19 cellular contexts compared by ENCODE assay signal in the genomic region with DNA sequence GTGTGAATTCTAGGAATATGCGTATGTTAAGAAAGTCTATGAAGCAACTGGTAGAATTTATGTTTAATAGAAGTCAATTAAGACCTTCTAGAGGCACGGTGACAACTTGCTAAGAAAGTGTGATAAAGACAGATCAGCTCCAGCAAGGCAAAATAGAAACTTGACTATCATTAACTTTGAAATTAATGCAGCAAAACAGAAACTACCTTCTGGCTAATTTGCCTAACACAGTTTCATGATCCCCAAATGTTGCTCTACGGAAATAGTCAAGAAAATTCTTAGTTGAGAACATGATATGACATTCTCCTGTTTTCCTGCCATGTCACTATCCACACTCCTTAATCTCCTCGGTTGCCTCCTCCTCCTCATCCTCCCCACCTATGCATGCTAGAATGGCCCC. TPM values are rescaled to one million over a fixed set of nuclear protein-coding genes. Genes with fewer than 3 reads are reported as not detected.
A peak's percentile ranks its signal among the peaks of the same experiment; 100 is the strongest.
DNase-seq lines count a peak whose midpoint lies in the region; ATAC-seq, FAIRE-seq and TF ChIP-seq lines count a peak whose summit lies in the region.
"Had no signal": no experiment of that assay in that cellular context is flagged by ENCODE, and none has a peak within 500 bp of the region (broad histone marks: within the 10 kb centered on the region; RNA-seq: fewer than 3 reads in every experiment).

No MANE protein-coding gene starts in this region.

- H3K36me3 Mint-ChIP-seq in stimulated activated naive B cell treated with anti-CD40 and anti-IgM and Interleukin-4, amounts not matched to agents 10 μg/mL and 1 μg/mL and 100 μg/mL, for 72 hours: peaks cover 18 to 20% of the 10 kb centered on the region in 2 donors
- H3K36me3 Mint-ChIP-seq in natural killer cell treated with Interleukin-12 subunit alpha and Interleukin-12 subunit beta and Interleukin-15 and Interleukin-18, amount 100 ng/mL, for 72 hours: no peaks in the 10 kb centered on the region
- H3K36me3 Mint-ChIP-seq: naive thymus-derived CD4-positive, alpha-beta T cell had no signal

- TF ChIP-seq CTCF in HepG2 (CRISPR knock-in tag; IDR thresholded peaks at IDR 0.05) (no peak), right lobe of liver (IDR thresholded peaks at IDR 0.05) (no peak)

- in situ Hi-C loops in HepG2 (cut with HindIII; ENCODE audit: extremely low pct_ligation_motif_present, low pct_unique_long_range_greater_than_20kb): no loop called here

- no peaks in the 10 kb centered on the region for H3K9me2 ChIP-seq in Karpas-422 (replicated peaks; ENCODE audit: insufficient read depth, low read length)

- H3K4me1 Mint-ChIP-seq in stimulated activated naive B cell treated with anti-CD40 and anti-IgM and Interleukin-4, amounts not matched to agents 10 μg/mL and 1 μg/mL and 100 μg/mL, for 72 hours: peaks cover 35 to 55% of the 10 kb centered on the region in 2 donors
- peaks cover 10 to 11% of the 10 kb centered on the region in 2 donors for H3K4me1 Mint-ChIP-seq in natural killer cell treated with Interleukin-12 subunit alpha and Interleukin-12 subunit beta and Interleukin-15 and Interleukin-18, amount 100 ng/mL, for 72 hours (ENCODE audit: low read depth in 2 of 2)

- H3K9ac ChIP-seq in HepG2 (ENCODE audit: insufficient read depth, low read depth, low read length): no peak overlapping the region
- H3K9ac ChIP-seq in Karpas-422 (ENCODE audit: low read length): no peak overlapping the region

- H2AFZ ChIP-seq in HepG2 (ENCODE audit: low read length): no peak overlapping the region
- H2AFZ ChIP-seq in Karpas-422 (ENCODE audit: low read length): no peak overlapping the region

- ATAC-seq in HepG2: no peak
- ATAC-seq in right lobe of liver: no peak
- ATAC-seq in GM21723 (IDR thresholded peaks at IDR 0.05; ENCODE audit: unreplicated experiment): peak; percentile 22
- no peak for ATAC-seq in stimulated activated naive B cell treated with anti-CD40 and anti-IgM and Interleukin-4, amounts not matched to agents 10 μg/mL and 1 μg/mL and 100 μg/mL, for 72 hours (replicated peaks)
- no peak for ATAC-seq in natural killer cell treated with Interleukin-12 subunit alpha and Interleukin-12 subunit beta and Interleukin-15 and Interleukin-18, amount 100 ng/mL, for 72 hours
- ATAC-seq: activated naive CD8-positive, alpha-beta T cell treated with anti-CD3 and anti-CD28 coated beads, Interleukin-2, amount 50 U/mL, for 24 hours; K562; naive thymus-derived CD4-positive, alpha-beta T cell; psoas muscle had no signal

- DNase-seq in HepG2 (ENCODE audit: low spot score) (no peak), right lobe of liver (no peak), Karpas-422 (peak; percentile 52), occipital lobe (lab: John Stamatoyannopoulos, UW) (no peak), DMS153 treated with DMSO at 0.1 percent for 48 hours (lab: John Stamatoyannopoulos, UW; ENCODE audit: unreplicated experiment) (no peak)
- DNase-seq in stimulated activated naive B cell treated with anti-CD40 and anti-IgM and Interleukin-4, amounts not matched to agents 10 μg/mL and 1 μg/mL and 100 μg/mL, for 72 hours: no peak
- no peak for DNase-seq in natural killer cell treated with Interleukin-12 subunit alpha and Interleukin-12 subunit beta and Interleukin-15 and Interleukin-18, amount 100 ng/mL, for 72 hours (ENCODE audit: low spot score)
- DNase-seq: 8988T; activated CD4-positive, alpha-beta T cell treated with anti-CD3 and anti-CD28 coated beads, Interleukin-2, amount 50 U/mL, for 48 hours; activated naive CD8-positive, alpha-beta T cell treated with anti-CD3 and anti-CD28 coated beads, Interleukin-2, amount 50 U/mL, for 24 hours; activated T-cell treated with anti-CD3 and anti-CD28 coated beads, Interleukin-2, amount 50 U/mL, for 48 hours; foreskin fibroblast; naive thymus-derived CD4-positive, alpha-beta T cell; NCI-H2227 treated with DMSO at 0.1 percent for 48 hours; psoas muscle had no signal

- H3K4me1 ChIP-seq in HepG2 (ENCODE audit: insufficient read depth, low read length): peaks cover 37% of the 10 kb centered on the region
- H3K4me1 ChIP-seq in right lobe of liver: peaks cover 0 to 15% (median 6%) of the 10 kb centered on the region in 4 donors
- peaks cover 47% of the 10 kb centered on the region for H3K4me1 ChIP-seq in Karpas-422 (ENCODE audit: low read length)

- H3K4me3 ChIP-seq in HepG2 (replicated peaks in 1 of 3; ENCODE audit: insufficient read depth in 1 of 3, low read depth in 2 of 3, low read length in 3 of 3) (no peak overlapping the region), right lobe of liver (no peak overlapping the region), Karpas-422 (ENCODE audit: low read length) (peak overlapping the region; percentile 34; the same call in 1 of the 2 replicates)
- H3K4me3 ChIP-seq: K562, psoas muscle, SJSA1 had no signal

- TF ChIP-seq EP300 in HepG2 (IDR thresholded peaks at IDR 0.05; ENCODE audit: low read depth in 2 of 2, low read length in 2 of 2) (no peak), HepG2 (CRISPR knock-in tag; IDR thresholded peaks at IDR 0.05; ENCODE audit: borderline replicate concordance) (no peak)

- H4K20me1 ChIP-seq in HepG2 (ENCODE audit: insufficient read depth, low read length) (peaks cover 13% of the 10 kb centered on the region; the same call in 1 of the 2 replicates), Karpas-422 (ENCODE audit: insufficient read depth, low read depth, low read length) (peaks cover 24% of the 10 kb centered on the region; the same call in 1 of the 2 replicates)

- TF ChIP-seq POLR2A in HepG2 (IDR thresholded peaks at IDR 0.05; ENCODE audit: insufficient read depth in 1 of 2, low read depth in 2 of 2, low read length in 2 of 2) (0 out of 4 replicates have a peak, but pooled peaks of 1 of the 2 experiments have one; percentile 26), right lobe of liver (IDR thresholded peaks at IDR 0.05) (no peak)

- H3K9me3 Mint-ChIP-seq in stimulated activated naive B cell treated with anti-CD40 and anti-IgM and Interleukin-4, amounts not matched to agents 10 μg/mL and 1 μg/mL and 100 μg/mL, for 72 hours: peaks cover 5 to 13% of the 10 kb centered on the region in 2 donors
- H3K9me3 Mint-ChIP-seq in natural killer cell treated with Interleukin-12 subunit alpha and Interleukin-12 subunit beta and Interleukin-15 and Interleukin-18, amount 100 ng/mL, for 72 hours: no peaks in the 10 kb centered on the region
- H3K9me3 Mint-ChIP-seq: activated naive CD8-positive, alpha-beta T cell treated with anti-CD3 and anti-CD28 coated beads, Interleukin-2, amount 50 U/mL, for 24 hours had no signal

- CTCF ChIA-PET in HepG2 (lab: Yijun Ruan, JAX; ENCODE audit: low intra/inter-chr PET ratio, low total read pairs): no interaction called here

- H3K79me2 ChIP-seq in HepG2 (ENCODE audit: insufficient read depth, low read length) (peaks cover 75% of the 10 kb centered on the region), Karpas-422 (ENCODE audit: low read length) (no peaks in the 10 kb centered on the region)

- H3K27me3 Mint-ChIP-seq in stimulated activated naive B cell treated with anti-CD40 and anti-IgM and Interleukin-4, amounts not matched to agents 10 μg/mL and 1 μg/mL and 100 μg/mL, for 72 hours: no peaks in the 10 kb centered on the region
- H3K27me3 Mint-ChIP-seq in natural killer cell treated with Interleukin-12 subunit alpha and Interleukin-12 subunit beta and Interleukin-15 and Interleukin-18, amount 100 ng/mL, for 72 hours: peaks cover 32 to 47% of the 10 kb centered on the region in 2 donors

- H3K4me3 Mint-ChIP-seq in stimulated activated naive B cell treated with anti-CD40 and anti-IgM and Interleukin-4, amounts not matched to agents 10 μg/mL and 1 μg/mL and 100 μg/mL, for 72 hours: peak overlapping the region; percentile 5 to 37
- H3K4me3 Mint-ChIP-seq in natural killer cell treated with Interleukin-12 subunit alpha and Interleukin-12 subunit beta and Interleukin-15 and Interleukin-18, amount 100 ng/mL, for 72 hours: no peak overlapping the region
- H3K4me3 Mint-ChIP-seq: activated naive CD8-positive, alpha-beta T cell treated with anti-CD3 and anti-CD28 coated beads, Interleukin-2, amount 50 U/mL, for 24 hours; naive thymus-derived CD4-positive, alpha-beta T cell had no signal

- intact Hi-C loops in HepG2 (cut with micrococcal nuclease; ENCODE audit: unreplicated experiment) (loop anchor here (5.0 kb wide), 1 partner anchor 154 kb away; no protein-coding TSS in a partner anchor), right lobe of liver (cut with DNase I) (no loop called here)

- 96% methylated on average over 4 of the region's 4 CpGs for WGBS in HepG2 (ENCODE audit: low lambda C conversion rate)
- WGBS in right lobe of liver (ENCODE audit: insufficient coverage, low coverage, low lambda C conversion rate, missing lambda C conversion rate): 82% methylated on average over 4 of the region's 4 CpGs

- POLR2A ChIA-PET in HepG2 (lab: Yijun Ruan, JAX): no interaction called here

- H3K27ac ChIP-seq in HepG2 (ENCODE audit: extremely low read length, insufficient read depth, low read length) (no peak overlapping the region), right lobe of liver (no peak overlapping the region), Karpas-422 (ENCODE audit: low read length) (no peak overlapping the region)
- H3K27ac ChIP-seq: C4-2B had no signal

- H3K36me3 ChIP-seq in HepG2 (replicated peaks in 1 of 2; ENCODE audit: control insufficient read depth in 1 of 2, insufficient read depth in 2 of 2, low read length in 2 of 2) (no peaks in the 10 kb centered on the region), right lobe of liver (no peaks in the 10 kb centered on the region), Karpas-422 (ENCODE audit: insufficient read depth, low read length) (no peaks in the 10 kb centered on the region)

- TF ChIP-seq RAD21 in HepG2 (CRISPR knock-in tag; IDR thresholded peaks at IDR 0.05): no peak

- FAIRE-seq in HepG2 (lab: Jason Lieb, UNC): no peak
- FAIRE-seq: K562 had no signal

- BruUV-seq in HepG2 (replicated peaks; lab: Mats Ljungman, UMichigan): TSS peak; percentile 20

- H3K27me3 ChIP-seq in HepG2 (ENCODE audit: control insufficient read depth in 1 of 2, insufficient read depth in 2 of 2, low read length in 2 of 2) (no peaks in the 10 kb centered on the region), right lobe of liver (no peaks in the 10 kb centered on the region), Karpas-422 (ENCODE audit: low read length) (no peaks in the 10 kb centered on the region)
- H3K27me3 ChIP-seq: SJSA1 had no signal

- H3K27ac Mint-ChIP-seq in stimulated activated naive B cell treated with anti-CD40 and anti-IgM and Interleukin-4, amounts not matched to agents 10 μg/mL and 1 μg/mL and 100 μg/mL, for 72 hours: peak overlapping the region; percentile 15
- no peak overlapping the region for H3K27ac Mint-ChIP-seq in natural killer cell treated with Interleukin-12 subunit alpha and Interleukin-12 subunit beta and Interleukin-15 and Interleukin-18, amount 100 ng/mL, for 72 hours
- H3K27ac Mint-ChIP-seq: activated naive CD8-positive, alpha-beta T cell treated with anti-CD3 and anti-CD28 coated beads, Interleukin-2, amount 50 U/mL, for 24 hours; naive thymus-derived CD4-positive, alpha-beta T cell had no signal

- H3K4me2 ChIP-seq in HepG2 (ENCODE audit: low read depth, low read length): no peak overlapping the region
- peak overlapping the region; percentile 43 for H3K4me2 ChIP-seq in Karpas-422 (ENCODE audit: low read depth, low read length, poor library complexity, severe bottlenecking)

- H3K9me3 ChIP-seq in HepG2 (ENCODE audit: low read length) (no peaks in the 10 kb centered on the region), right lobe of liver (no peaks in the 10 kb centered on the region), Karpas-422 (ENCODE audit: low read length) (no peaks in the 10 kb centered on the region)
- H3K9me3 ChIP-seq: psoas muscle, SJSA1 had no signal

RNA-seq across cellular contexts. Expression of gene DENND5B, which starts 4.2 kb away (rescaled TPM):
- total RNA-seq in HepG2 (2016; rRNA removed; fragmentation: Illumina TruSeq; extraction: Trizol) (18.7 and 23.2 TPM in 2 replicates), right lobe of liver (10 to 100 TPM; 12.6 to 18.4 (median 16.6) TPM), occipital lobe (57.1 TPM)
- 14.8 and 15.4 TPM in 2 replicates for total RNA-seq in HepG2 (2016; cell fraction: cytosol; rRNA removed; fragmentation: Illumina TruSeq; extraction: Trizol; ENCODE audit: low read depth)
- total RNA-seq in HepG2 (2016; cell fraction: insoluble cytoplasmic fraction; rRNA removed; fragmentation: Illumina TruSeq; extraction: Trizol): 17.0 and 21.9 TPM in 2 replicates
- total RNA-seq in HepG2 (2016; cell fraction: membrane; rRNA removed; fragmentation: Illumina TruSeq; extraction: Trizol): 17.6 and 20.1 TPM in 2 replicates
- total RNA-seq in HepG2 (2016; cell fraction: nucleus; rRNA removed; fragmentation: Illumina TruSeq; extraction: Trizol): 17.0 and 21.5 TPM in 2 replicates
- 12.8 and 14.7 TPM in 2 replicates for polyA plus RNA-seq in HepG2 (2011; rRNA removed)
- 7.6 and 11.3 TPM in 2 replicates for polyA plus RNA-seq in HepG2 (2011; cell fraction: cytosol; rRNA removed)
- 7.1 and 8.6 TPM in 2 replicates for polyA plus RNA-seq in HepG2 (2011; cell fraction: nucleus; rRNA removed)
- polyA plus RNA-seq in HepG2 (2012): 10.4 and 12.0 TPM in 2 replicates
- 2.2 and 2.6 TPM in 2 replicates for polyA plus RNA-seq in HepG2 (2016; cell fraction: cytosol; fragmentation: Illumina TruSeq; extraction: Trizol; ENCODE audit: low read depth)
- 14.4 and 15.3 TPM in 2 replicates for polyA plus RNA-seq in HepG2 (2016; cell fraction: insoluble cytoplasmic fraction; fragmentation: Illumina TruSeq; extraction: Trizol; ENCODE audit: low read depth)
- polyA plus RNA-seq in HepG2 (2016; cell fraction: membrane; fragmentation: Illumina TruSeq; extraction: Trizol; ENCODE audit: low read depth): 5.3 and 6.5 TPM in 2 replicates
- polyA plus RNA-seq in HepG2 (2016; cell fraction: nucleus; fragmentation: Illumina TruSeq; extraction: Trizol; ENCODE audit: insufficient read depth, low read depth): 12.9 and 13.9 TPM in 2 replicates
- polyA minus RNA-seq in HepG2 (2011; rRNA and poly(A)+ RNA removed; ENCODE audit: low replicate concordance): 36.9 and 38.4 TPM in 2 replicates
- polyA minus RNA-seq in HepG2 (2011; cell fraction: cytosol; rRNA and poly(A)+ RNA removed): 20.2 and 23.4 TPM in 2 replicates
- polyA minus RNA-seq in HepG2 (2011; cell fraction: nucleus; rRNA and poly(A)+ RNA removed): 42.4 and 47.2 TPM in 2 replicates
- 4.7 and 5.5 TPM in 2 replicates for total RNA-seq in Karpas-422 (2014; rRNA removed; shearing (Covaris generic); ENCODE audit: low replicate concordance)
- under 1 TPM; 0.05 to 0.95 TPM for total RNA-seq in natural killer cell treated with Interleukin-12 subunit alpha and Interleukin-12 subunit beta and Interleukin-15 and Interleukin-18, amount 100 ng/mL, for 72 hours
- polyA plus RNA-seq: naive thymus-derived CD4-positive, alpha-beta T cell had no signal
